21 cellular contexts compared by ENCODE assay signal in the genomic region with DNA sequence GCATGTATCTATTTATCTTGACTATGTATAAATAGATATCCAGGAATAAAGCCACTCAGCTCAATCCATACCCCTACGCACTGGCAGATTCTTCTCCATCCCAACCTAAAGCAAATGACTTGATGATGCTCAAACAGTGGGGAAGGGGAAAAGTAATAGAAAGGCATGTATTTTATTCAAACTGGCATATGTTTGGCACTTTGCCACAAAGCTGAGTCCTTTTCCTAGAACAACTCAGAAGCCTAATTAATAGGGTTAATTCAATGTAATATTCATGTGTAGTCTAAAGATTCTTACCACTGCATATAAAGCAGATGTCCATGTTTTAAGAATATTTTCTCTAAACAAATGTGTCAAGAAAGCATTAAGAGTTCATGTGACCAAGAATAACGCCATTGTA.
A peak's percentile ranks its signal among the peaks of the same experiment; 100 is the strongest.
DNase-seq lines count a peak whose midpoint lies in the region; ATAC-seq, FAIRE-seq and TF ChIP-seq lines count a peak whose summit lies in the region.
"Had no signal": no experiment of that assay in that cellular context is flagged by ENCODE, and none has a peak within 500 bp of the region (broad histone marks: within the 10 kb centered on the region; RNA-seq: fewer than 3 reads in every experiment).

No MANE protein-coding gene starts in this region.

- no peak for FAIRE-seq in GM19239 (lab: Jason Lieb, UNC)
- FAIRE-seq: D721Med, GM12892, HepG2 had no signal

- DNase-seq in NCI-H1105 treated with DMSO at 0.1 percent for 48 hours (lab: John Stamatoyannopoulos, UW) (peak; percentile 36), NCI-H1105 (lab: John Stamatoyannopoulos, UW) (no peak), BE2C (peak; percentile 49), SK-N-MC (ENCODE audit: low read depth, low spot score) (no peak), DMS79 treated with DMSO at 0.1 percent for 48 hours (lab: John Stamatoyannopoulos, UW) (no peak), GM19239 (ENCODE audit: insufficient read length, low spot score) (no peak)
- DNase-seq: 8988T; CD8-positive, alpha-beta memory T cell; GDM1; NCI-H1092 treated with DMSO at 0.1 percent for 48 hours; NCI-H2029; NCI-H526; PC-9; T-helper 9 cell had no signal

- H3K9me3 ChIP-seq in BE2C (no peaks in the 10 kb centered on the region), SK-N-MC (ENCODE audit: low read depth, low read length) (no peaks in the 10 kb centered on the region), endocrine pancreas (ENCODE audit: control insufficient read depth, low read length) (no peaks in the 10 kb centered on the region)
- H3K9me3 ChIP-seq: SJSA1 had no signal

- no peak for ATAC-seq in GM18873 (IDR thresholded peaks at IDR 0.05; ENCODE audit: low FRiP score, unreplicated experiment)
- ATAC-seq: HepG2 had no signal

- H3K4me3 ChIP-seq in BE2C (ENCODE audit: low read depth, low read length): no peak overlapping the region
- H3K4me3 ChIP-seq in SK-N-MC: peak overlapping the region; percentile 4; the same call in 1 of the 2 replicates
- H3K4me3 ChIP-seq in endocrine pancreas (ENCODE audit: control insufficient read depth, insufficient read depth, low read length): peak overlapping the region; percentile 26
- H3K4me3 ChIP-seq: BLaER1, PC-9, SJSA1 had no signal

- peaks cover 17% of the 10 kb centered on the region for H3K4me1 ChIP-seq in BE2C
- peaks cover 29% of the 10 kb centered on the region for H3K4me1 ChIP-seq in endocrine pancreas (ENCODE audit: control insufficient read depth, insufficient read depth, low read length)

- no peaks in the 10 kb centered on the region for H3K27me3 ChIP-seq in BE2C
- H3K27me3 ChIP-seq in endocrine pancreas (ENCODE audit: control insufficient read depth, insufficient read depth, low read length): no peaks in the 10 kb centered on the region
- H3K27me3 ChIP-seq: BLaER1, SJSA1 had no signal

- peak overlapping the region; percentile 60 for H3K27ac ChIP-seq in SK-N-MC
- H3K27ac ChIP-seq: BLaER1, PC-9, SJSA1 had no signal

- no peak for TF ChIP-seq CTCF in BE2C (IDR thresholded peaks at IDR 0.05; ENCODE audit: low read depth, low read length)

- H3K36me3 ChIP-seq in BE2C (no peaks in the 10 kb centered on the region), SK-N-MC (ENCODE audit: insufficient read depth, low read length) (no peaks in the 10 kb centered on the region), endocrine pancreas (ENCODE audit: control insufficient read depth, insufficient read depth, low read length) (no peaks in the 10 kb centered on the region)
- H3K36me3 ChIP-seq: SJSA1 had no signal

- peak overlapping the region; percentile 8 for H3K9ac ChIP-seq in SK-N-MC (ENCODE audit: insufficient read length)
- no peak overlapping the region for H3K9ac ChIP-seq in endocrine pancreas (ENCODE audit: control insufficient read depth, insufficient read depth, low read length)
- H3K9ac ChIP-seq: BLaER1 had no signal

Comparison
In these comparisons a context has a peak if more than half of its experiments do, and no peak if none do; other contexts are left out.
1. DNase-seq: peak in NCI-H1105 treated with DMSO at 0.1 percent for 48 hours (single experiment) and BE2C (single experiment); none in NCI-H1105 (single experiment), SK-N-MC (single experiment), DMS79 treated with DMSO at 0.1 percent for 48 hours (single experiment) and GM19239 (single experiment).